In genomic region chr7:75105048-75105447, GRCh38 we compare ENCODE assay signal across 7 cellular contexts. TPM values are rescaled to one million over a fixed set of nuclear protein-coding genes. Genes with fewer than 3 reads are reported as not detected.
DNase-seq lines count a peak whose midpoint lies in the region; ATAC-seq and TF ChIP-seq lines count a peak whose summit lies in the region.
"Not testable (repeated sequence)": the region's sequence is repeated elsewhere in the genome, so short reads cannot be mapped to it uniquely, and the experiment has no call there.

No MANE protein-coding gene starts in this region.

- H3K9me2 ChIP-seq in GM23338 (ENCODE audit: insufficient read depth); hepatocyte (replicated peaks; ENCODE audit: insufficient read depth): not testable (repeated sequence)

- WGBS in hepatocyte (ENCODE audit: low lambda C conversion rate, missing lambda C conversion rate), result 95% methylated on average over 11 of the region's 11 CpGs

- not testable (repeated sequence) for H2AFZ ChIP-seq in GM23338, hepatocyte

- H3K9me3 Mint-ChIP-seq in GM23338; stimulated activated naive B cell treated with anti-CD40 and anti-IgM and Interleukin-4, amounts not matched to agents 10 μg/mL and 1 μg/mL and 100 μg/mL, for 72 hours: not testable (repeated sequence)

- ATAC-seq in GM23338, result peak; percentile 42; the same call in 2 of the 3 replicates
- peak; percentile 5 to 40 for ATAC-seq in lower lobe of right lung
- not testable (repeated sequence) for ATAC-seq in stimulated activated naive B cell treated with anti-CD40 and anti-IgM and Interleukin-4, amounts not matched to agents 10 μg/mL and 1 μg/mL and 100 μg/mL, for 72 hours (replicated peaks)

- POLR2A ChIA-PET in RWPE1 (lab: Yijun Ruan, JAX; ENCODE audit: low non-redundant PET), result not testable (repeated sequence)

- not testable (repeated sequence) for H4K20me1 ChIP-seq in BLaER1; GM23338 (replicated peaks; ENCODE audit: insufficient read depth); hepatocyte (ENCODE audit: insufficient read depth, poor library complexity, severe bottlenecking)

- not testable (repeated sequence) for H3K4me1 Mint-ChIP-seq in GM23338; stimulated activated naive B cell treated with anti-CD40 and anti-IgM and Interleukin-4, amounts not matched to agents 10 μg/mL and 1 μg/mL and 100 μg/mL, for 72 hours

- H3K36me3 Mint-ChIP-seq in GM23338 (ENCODE audit: low read depth); stimulated activated naive B cell treated with anti-CD40 and anti-IgM and Interleukin-4, amounts not matched to agents 10 μg/mL and 1 μg/mL and 100 μg/mL, for 72 hours: not testable (repeated sequence)

- H3K27ac ChIP-seq in BLaER1 (peak overlapping the region; percentile 5; the same call in 1 of the 2 replicates), RWPE1 (peak overlapping the region; percentile 1)
- not testable (repeated sequence) for H3K27ac ChIP-seq in GM23338 (ENCODE audit: low read depth); hepatocyte; lower lobe of right lung

- CTCF ChIA-PET in RWPE1 (lab: Yijun Ruan, JAX), result interaction anchor here (0.7 kb wide), 1 partner anchor 704 kb away, joined by 6 read pairs; no protein-coding TSS in a partner anchor

- H3F3A ChIP-seq in GM23338 (replicated peaks; ENCODE audit: low read depth), result not testable (repeated sequence)

- not testable (repeated sequence) for TF ChIP-seq CTCF in GM23338 (conservative IDR thresholded peaks at IDR 0.05; ENCODE audit: low read depth in 2 of 2); RWPE1 (conservative IDR thresholded peaks at IDR 0.05; ENCODE audit: low read depth); hepatocyte (IDR thresholded peaks at IDR 0.05; ENCODE audit: poor library complexity); lower lobe of right lung (IDR thresholded peaks at IDR 0.05)

- not testable (repeated sequence) for H3K9ac ChIP-seq in BLaER1

- intact Hi-C loops in lower lobe of right lung (cut with DNase I), result not testable (repeated sequence)

- H3K27me3 ChIP-seq in BLaER1; GM23338 (ENCODE audit: insufficient read depth); hepatocyte; lower lobe of right lung (ENCODE audit: low read depth): not testable (repeated sequence)

- H3K36me3 ChIP-seq in BLaER1, result peaks cover 14% of the 10 kb centered on the region; the same call in 1 of the 2 replicates
- not testable (repeated sequence) for H3K36me3 ChIP-seq in GM23338 (ENCODE audit: insufficient read depth); hepatocyte (replicated peaks; ENCODE audit: insufficient read depth, low read depth); lower lobe of right lung

- not testable (repeated sequence) for H3K27ac Mint-ChIP-seq in GM23338
- H3K27ac Mint-ChIP-seq in stimulated activated naive B cell treated with anti-CD40 and anti-IgM and Interleukin-4, amounts not matched to agents 10 μg/mL and 1 μg/mL and 100 μg/mL, for 72 hours, result peak overlapping the region; percentile 9

- not testable (repeated sequence) for H3K4me3 Mint-ChIP-seq in GM23338; stimulated activated naive B cell treated with anti-CD40 and anti-IgM and Interleukin-4, amounts not matched to agents 10 μg/mL and 1 μg/mL and 100 μg/mL, for 72 hours

- DNase-seq in GM23338 (ENCODE audit: low spot score); RWPE1 (ENCODE audit: low spot score); stimulated activated naive B cell treated with anti-CD40 and anti-IgM and Interleukin-4, amounts not matched to agents 10 μg/mL and 1 μg/mL and 100 μg/mL, for 72 hours: not testable (repeated sequence)
- DNase-seq in dedifferentiated amniotic fluid mesenchymal stem cell (ENCODE audit: extremely low spot score), result peak; percentile 6
- DNase-seq in hepatocyte (ENCODE audit: low spot score), result peak; percentile 2
- DNase-seq in lower lobe of right lung, result peak; percentile 47

- not testable (repeated sequence) for H3K4me2 ChIP-seq in BLaER1, GM23338, hepatocyte

- peaks cover 26% of the 10 kb centered on the region for H3K4me1 ChIP-seq in BLaER1
- not testable (repeated sequence) for H3K4me1 ChIP-seq in GM23338 (ENCODE audit: insufficient read depth); hepatocyte (ENCODE audit: insufficient read depth); lower lobe of right lung

- H3K79me2 ChIP-seq in GM23338 (replicated peaks; ENCODE audit: insufficient read depth), result not testable (repeated sequence)
- peaks cover 13% of the 10 kb centered on the region for H3K79me2 ChIP-seq in hepatocyte

- not testable (repeated sequence) for H3K9me3 ChIP-seq in BLaER1; hepatocyte (ENCODE audit: low read depth); lower lobe of right lung

- not testable (repeated sequence) for H3K27me3 Mint-ChIP-seq in GM23338 (ENCODE audit: insufficient read depth, low read depth, poor library complexity); stimulated activated naive B cell treated with anti-CD40 and anti-IgM and Interleukin-4, amounts not matched to agents 10 μg/mL and 1 μg/mL and 100 μg/mL, for 72 hours

- not testable (repeated sequence) for H3K4me3 ChIP-seq in BLaER1, GM23338, hepatocyte, lower lobe of right lung

RNA-seq across cellular contexts. Expression of gene GTF2IRD2B, which starts 12.7 kb away (rescaled TPM):
- total RNA-seq in GM23338 (2014; rRNA removed; shearing (Covaris generic)), result 8.8 and 11.1 TPM in 2 replicates
- polyA plus RNA-seq in GM23338 (2016; fragmentation: Nextera tagmentation; extraction: Ambion mirVana) (27.0 and 27.6 TPM in 2 replicates), hepatocyte (27.2 and 29.6 TPM in 2 replicates)
- total RNA-seq in hepatocyte (18.2 and 26.8 TPM in 2 replicates), lower lobe of right lung (51.8 TPM)

RNA-seq across cellular contexts. Expression of gene RCC1L, which starts 31.4 kb away (rescaled TPM):
- total RNA-seq in GM23338 (2014; rRNA removed; shearing (Covaris generic)), result 50.4 and 55.1 TPM in 2 replicates
- polyA plus RNA-seq in GM23338 (2016; fragmentation: Nextera tagmentation; extraction: Ambion mirVana), result 20.3 and 21.1 TPM in 2 replicates
- total RNA-seq in hepatocyte, result 47.8 and 52.6 TPM in 2 replicates
- 44.5 and 53.6 TPM in 2 replicates for polyA plus RNA-seq in hepatocyte
- 33.9 TPM for total RNA-seq in lower lobe of right lung
